ENCODE assay signal across 11 cellular contexts in the genomic region with DNA sequence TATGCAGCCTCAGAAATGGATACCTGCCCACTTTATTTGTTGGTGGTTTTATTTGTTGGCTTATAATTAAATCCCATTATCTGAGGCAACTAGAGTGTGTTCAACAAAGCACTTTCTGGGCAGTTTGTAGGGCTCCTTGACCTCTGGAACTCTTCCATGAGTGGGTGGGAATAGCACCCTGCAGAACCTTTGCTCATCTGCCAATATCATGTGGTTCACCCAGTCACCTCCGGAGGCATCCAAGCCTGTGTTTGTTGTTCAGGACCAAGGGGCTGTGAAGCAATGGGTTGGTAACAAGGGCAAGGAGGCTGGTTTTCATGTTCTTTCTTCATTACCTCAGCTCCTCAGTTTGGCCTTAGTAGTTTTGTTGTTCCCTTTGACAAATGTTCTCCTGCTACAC.
DNase-seq lines count a peak whose midpoint lies in the region; ATAC-seq, FAIRE-seq and TF ChIP-seq lines count a peak whose summit lies in the region.
"Had no signal": no experiment of that assay in that cellular context is flagged by ENCODE, and none has a peak within 500 bp of the region (broad histone marks: within the 10 kb centered on the region; RNA-seq: fewer than 3 reads in every experiment).

No MANE protein-coding gene starts in this region.

- no peak overlapping the region for H3K9ac ChIP-seq in SK-N-SH

- no peak for TF ChIP-seq POLR2A in GM12892 (IDR thresholded peaks at IDR 0.05; ENCODE audit: low read depth, low read length)

- ATAC-seq in GM21717 (IDR thresholded peaks at IDR 0.05; ENCODE audit: unreplicated experiment) (no peak), GM18907 (IDR thresholded peaks at IDR 0.05; ENCODE audit: unreplicated experiment) (no peak)

- TF ChIP-seq CTCF in AG09309 (IDR thresholded peaks at IDR 0.05; ENCODE audit: control insufficient read depth, insufficient read depth, low read depth, low read length, missing control alignments) (peak; percentile 35), SK-N-SH (IDR thresholded peaks at IDR 0.05) (peak; percentile 21; the same call in 1 of the 2 replicates), hepatocyte (IDR thresholded peaks at IDR 0.05; ENCODE audit: poor library complexity) (no peak)

- H3F3A ChIP-seq in SK-N-SH (replicated peaks; ENCODE audit: insufficient read depth), result peaks cover 3% of the 10 kb centered on the region

- CTCF ChIA-PET in SK-N-SH (lab: Yijun Ruan, JAX), result no interaction called here

- no peak for FAIRE-seq in GM12892 (lab: Jason Lieb, UNC)

- H3K9me3 ChIP-seq in SK-N-SH (no peaks in the 10 kb centered on the region), hepatocyte (ENCODE audit: low read depth) (no peaks in the 10 kb centered on the region)

- 56% methylated on average over 1 of the region's 1 CpG for WGBS in SK-N-SH (ENCODE audit: low lambda C conversion rate)
- WGBS in hepatocyte (ENCODE audit: low lambda C conversion rate, missing lambda C conversion rate), result 88% methylated on average over 1 of the region's 1 CpG

- TF ChIP-seq EP300 in SK-N-SH (IDR thresholded peaks at IDR 0.05; ENCODE audit: borderline replicate concordance in 1 of 2, low read depth in 1 of 2, low read length in 1 of 2), result no peak

- DNase-seq in AG09309 (ENCODE audit: low read depth), result no peak
- DNase-seq in H4 (ENCODE audit: low spot score), result peak; percentile 12
- DNase-seq in SK-N-SH, result peak; percentile 12
- peak; percentile 13 for DNase-seq in hepatocyte (ENCODE audit: low spot score)
- DNase-seq in GM12892 (ENCODE audit: insufficient read length), result no peak
- no peak for DNase-seq in T-helper 1 cell
- DNase-seq: activated T-cell treated with anti-CD3 and anti-CD28 coated beads for 4 hours, NCI-H526 treated with DMSO at 0.1 percent for 48 hours, retina had no signal

- H4K20me1 ChIP-seq in SK-N-SH (ENCODE audit: insufficient read depth), result no peaks in the 10 kb centered on the region
- no peaks in the 10 kb centered on the region for H4K20me1 ChIP-seq in hepatocyte (ENCODE audit: insufficient read depth, poor library complexity, severe bottlenecking)

- H3K9me2 ChIP-seq in SK-N-SH, result no peaks in the 10 kb centered on the region
- no peaks in the 10 kb centered on the region for H3K9me2 ChIP-seq in hepatocyte (replicated peaks; ENCODE audit: insufficient read depth)

- no peak overlapping the region for H2AFZ ChIP-seq in SK-N-SH (ENCODE audit: low read depth)
- H2AFZ ChIP-seq in hepatocyte, result no peak overlapping the region

- no peak overlapping the region for H3K27ac ChIP-seq in SK-N-SH (ENCODE audit: low read depth in 2 of 2, low read length in 1 of 2)
- no peak overlapping the region for H3K27ac ChIP-seq in hepatocyte

- H3K4me1 ChIP-seq in SK-N-SH (ENCODE audit: control insufficient read depth in 1 of 2, insufficient read depth in 2 of 2, low read depth in 1 of 2, low read length in 1 of 2) (peaks cover 0 to 4% of the 10 kb centered on the region in 2 experiments; a peak in 1 of 4 replicates), hepatocyte (ENCODE audit: insufficient read depth) (no peaks in the 10 kb centered on the region)

- H3K36me3 ChIP-seq in SK-N-SH (replicated peaks in 1 of 2; ENCODE audit: control insufficient read depth in 1 of 2, insufficient read depth in 2 of 2, low read length in 1 of 2) (no peaks in the 10 kb centered on the region), hepatocyte (replicated peaks; ENCODE audit: insufficient read depth, low read depth) (no peaks in the 10 kb centered on the region)

- no peak for TF ChIP-seq RAD21 in SK-N-SH (IDR thresholded peaks at IDR 0.05; ENCODE audit: low read length)

- H3K79me2 ChIP-seq in SK-N-SH (ENCODE audit: insufficient read depth), result no peaks in the 10 kb centered on the region
- H3K79me2 ChIP-seq in hepatocyte, result no peaks in the 10 kb centered on the region

- H3K27me3 ChIP-seq in SK-N-SH (ENCODE audit: insufficient read depth), result no peaks in the 10 kb centered on the region
- no peaks in the 10 kb centered on the region for H3K27me3 ChIP-seq in hepatocyte

- H3K4me3 ChIP-seq in AG09309 (ENCODE audit: control insufficient read depth, low read depth, low read length) (no peak overlapping the region), SK-N-SH (ENCODE audit: low read depth in 2 of 2, low read length in 1 of 2) (no peak overlapping the region), hepatocyte (no peak overlapping the region)

- POLR2A ChIA-PET in SK-N-SH (lab: Yijun Ruan, JAX), result no interaction called here

- no peak overlapping the region for H3K4me2 ChIP-seq in SK-N-SH
- H3K4me2 ChIP-seq in hepatocyte, result no peak overlapping the region

TF ChIP-seq in SK-N-SH, 30 proteins besides CTCF, POLR2A, EP300 and RAD21:
- TF ChIP-seq SIN3A (IDR thresholded peaks at IDR 0.05; ENCODE audit: borderline replicate concordance, low read depth, low read length) (no peak), JUND (IDR thresholded peaks at IDR 0.05) (no peak), GATA2 (CRISPR knock-in tag; IDR thresholded peaks at IDR 0.05) (no peak), NFIC (IDR thresholded peaks at IDR 0.05; ENCODE audit: borderline replicate concordance) (no peak), TEAD4 (IDR thresholded peaks at IDR 0.05; ENCODE audit: borderline replicate concordance, insufficient read depth) (no peak), SMC3 (IDR thresholded peaks at IDR 0.05; ENCODE audit: low read depth, low read length) (no peak), ZBTB33 (IDR thresholded peaks at IDR 0.05; ENCODE audit: borderline replicate concordance, low read depth) (no peak), RCOR1 (IDR thresholded peaks at IDR 0.05; ENCODE audit: low read length) (no peak)

Comparison
In these comparisons a context has a peak if more than half of its experiments do, and no peak if none do; other contexts are left out.
1. DNase-seq: peak in H4 (single experiment), SK-N-SH (single experiment) and hepatocyte (single experiment); none in AG09309 (single experiment), GM12892 (single experiment) and T-helper 1 cell (0 of 5).